Comparison of ENCODE assay signal across 9 cellular contexts in genomic region chr18:45879681-45880655, GRCh38. TPM values are rescaled to one million over a fixed set of nuclear protein-coding genes. Genes with fewer than 3 reads are reported as not detected.
DNase-seq lines count a peak whose midpoint lies in the region; ATAC-seq, FAIRE-seq and TF ChIP-seq lines count a peak whose summit lies in the region.
"Had no signal": no experiment of that assay in that cellular context is flagged by ENCODE, and none has a peak within 500 bp of the region (broad histone marks: within the 10 kb centered on the region; RNA-seq: fewer than 3 reads in every experiment).

No MANE protein-coding gene starts in this region.

- no peak overlapping the region for H3K27ac ChIP-seq in thyroid gland

- H3K9me3 Mint-ChIP-seq in activated T-helper 17 cell treated with anti-CD3 and anti-CD28 coated beads, Interleukin-2, amount 50 U/mL, for 72 hours = no peaks in the 10 kb centered on the region

- 40 to 41% methylated on average over 17 of the region's 17 CpGs for WGBS in thyroid gland, 2 donors

- peaks cover 16 to 21% of the 10 kb centered on the region in 2 donors for H3K36me3 ChIP-seq in thyroid gland

- no peak for TF ChIP-seq POLR2A in thyroid gland (IDR thresholded peaks at IDR 0.05)

- in situ Hi-C loops in Caki2 (cut with HindIII; ENCODE audit: low pct_unique_long_range_greater_than_20kb, low sequenced_read_pairs) = no loop called here

- no peaks in the 10 kb centered on the region for H3K9me3 ChIP-seq in thyroid gland

- H3K36me3 Mint-ChIP-seq in activated T-helper 17 cell treated with anti-CD3 and anti-CD28 coated beads, Interleukin-2, amount 50 U/mL, for 72 hours (ENCODE audit: low read depth) = peaks cover 91% of the 10 kb centered on the region

- intact Hi-C loops in thyroid gland (cut with DNase I) = loop anchor here (10.0 kb wide), 2 partner anchors 185 to 215 kb away; no protein-coding TSS in a partner anchor

- no peaks in the 10 kb centered on the region for H3K27me3 Mint-ChIP-seq in activated T-helper 17 cell treated with anti-CD3 and anti-CD28 coated beads, Interleukin-2, amount 50 U/mL, for 72 hours

- H3K4me3 Mint-ChIP-seq in activated T-helper 17 cell treated with anti-CD3 and anti-CD28 coated beads, Interleukin-2, amount 50 U/mL, for 72 hours = no peak overlapping the region

- TF ChIP-seq CTCF in GM20000 (IDR thresholded peaks at IDR 0.05; ENCODE audit: extremely low read depth, missing control alignments) (peak; percentile 96), foreskin fibroblast (IDR thresholded peaks at IDR 0.05; ENCODE audit: low read depth, low read length) (peak; percentile 98), omental fat pad (IDR thresholded peaks at IDR 0.05) (peak in 1 of 3 donors; percentile 78), thyroid gland (IDR thresholded peaks at IDR 0.05) (peak; percentile 80 to 97 (median 90))

- FAIRE-seq in RCC 7860 (lab: Jason Lieb, UNC) = no peak
- FAIRE-seq: colon had no signal

- DNase-seq in Caki2 (ENCODE audit: low read depth) (peak; percentile 36), GM20000 (ENCODE audit: low spot score) (peak; percentile 74), HT1080 (ENCODE audit: low read depth) (peak; percentile 79), RCC 7860 (ENCODE audit: low spot score) (peak; percentile 21), foreskin fibroblast (peak; percentile 58 to 85), omental fat pad (ENCODE audit: low spot score) (peak; percentile 39), thyroid gland (peak; percentile 65 to 74)

- H3K4me1 Mint-ChIP-seq in activated T-helper 17 cell treated with anti-CD3 and anti-CD28 coated beads, Interleukin-2, amount 50 U/mL, for 72 hours = peaks cover 12% of the 10 kb centered on the region

- peaks cover 0 to 4% of the 10 kb centered on the region in 2 donors for H3K4me1 ChIP-seq in thyroid gland

- H3K4me3 ChIP-seq in foreskin fibroblast (ENCODE audit: low read depth in 1 of 2, low read length in 2 of 2) (no peak overlapping the region), thyroid gland (replicated peaks in 1 of 3) (no peak overlapping the region)

- peak; percentile 78 for ATAC-seq in activated T-helper 17 cell treated with anti-CD3 and anti-CD28 coated beads, Interleukin-2, amount 50 U/mL, for 72 hours (replicated peaks)
- peak; percentile 87 for ATAC-seq in omental fat pad (ENCODE audit: low FRiP score)

- no peaks in the 10 kb centered on the region for H3K27me3 ChIP-seq in thyroid gland

- H3K27ac Mint-ChIP-seq in activated T-helper 17 cell treated with anti-CD3 and anti-CD28 coated beads, Interleukin-2, amount 50 U/mL, for 72 hours = no peak overlapping the region

RNA-seq across cellular contexts. Expression of gene SIGLEC15, which starts 54.5 kb away (rescaled TPM):
- 0.07 and 2.2 TPM in 2 replicates for total RNA-seq in Caki2 (2014; rRNA removed; shearing (Covaris generic); ENCODE audit: low replicate concordance)
- 7.5 and 9.1 TPM in 2 replicates for total RNA-seq in HT1080 (2014; rRNA removed; shearing (Covaris generic))
- 13.8 and 17.7 TPM in 2 replicates for polyA plus RNA-seq in HT1080 (2015; cell fraction: cytosol; rRNA removed)
- 12.7 and 15.3 TPM in 2 replicates for polyA plus RNA-seq in HT1080 (2015; cell fraction: nucleus; rRNA removed)
- total RNA-seq in activated T-helper 17 cell treated with anti-CD3 and anti-CD28 coated beads, Interleukin-2, amount 50 U/mL, for 72 hours = not detected
- 1 to 10 TPM in 1 of 4 donors, under 1 TPM in 2, not detected in 1; 0.25 to 2.5 (median 0.46) TPM for total RNA-seq in omental fat pad
- 1 to 10 TPM in 1 of 4 donors, under 1 TPM in 2, not detected in 1; 0.33 to 4.0 (median 0.54) TPM for total RNA-seq in thyroid gland

Comparison
In these comparisons a context has a peak if more than half of its experiments do, and no peak if none do; other contexts are left out.
1. DNase-seq: peak in every context shown above with its lines; median percentile 79 in HT1080; 74 in GM20000; 72 in foreskin fibroblast; 70 in thyroid gland; 39 in omental fat pad; 36 in Caki2; 21 in RCC 7860.